Comparison of ENCODE assay signal across 1 cellular context in genomic region chr11:65745049-65745448, GRCh38.
TF ChIP-seq lines count a peak whose summit lies in the region.

No MANE protein-coding gene starts in this region.

TF ChIP-seq in HepG2, 621 proteins besides CTCF, POLR2A, EP300 and RAD21:
- TF ChIP-seq SNAI1 (CRISPR knock-in tag; IDR thresholded peaks at IDR 0.05; ENCODE audit: borderline replicate concordance), result no peak
- 0 out of 2 replicates have a peak, but pooled peaks have one; percentile 18 for TF ChIP-seq ZNF292 (CRISPR knock-in tag; IDR thresholded peaks at IDR 0.05; ENCODE audit: borderline replicate concordance, low read depth)
TF ChIP-seq in HepG2: peak in this region for 1.
